In the genomic region with DNA sequence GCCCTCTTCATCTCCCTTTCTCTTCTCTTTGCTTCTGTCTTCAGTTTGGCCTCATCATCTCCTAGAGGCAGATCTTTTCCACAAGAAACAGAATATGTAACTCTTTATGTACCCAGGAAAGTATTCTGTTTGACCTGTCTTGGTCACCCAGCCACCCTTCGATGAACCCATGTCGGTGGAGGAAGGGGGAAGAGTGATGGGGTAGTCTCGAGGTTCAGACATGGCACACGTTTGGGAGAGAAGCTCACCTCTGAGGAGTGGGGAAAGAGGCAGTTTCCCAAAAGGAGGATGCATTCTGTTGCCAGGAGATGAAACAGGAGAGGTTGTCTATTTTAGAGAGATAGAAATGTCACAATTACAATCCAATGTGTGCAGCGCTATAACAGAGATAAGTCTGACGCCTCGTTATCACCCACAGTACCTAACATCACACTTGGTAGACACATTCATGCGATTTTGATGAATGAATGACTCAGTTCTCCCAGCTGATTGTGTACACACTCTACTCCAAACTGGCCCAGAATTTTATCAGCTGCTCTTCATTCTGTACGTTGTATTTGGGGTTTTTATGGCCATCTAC, we compare ENCODE assay signal across 8 cellular contexts. TPM values are rescaled to one million over a fixed set of nuclear protein-coding genes. Genes with fewer than 3 reads are reported as not detected.
DNase-seq lines count a peak whose midpoint lies in the region; TF ChIP-seq lines count a peak whose summit lies in the region.

No MANE protein-coding gene starts in this region.

- no peaks in the 10 kb centered on the region for H3K27me3 Mint-ChIP-seq in chondrocyte (ENCODE audit: low read depth)

- peaks cover 21% of the 10 kb centered on the region for H3K4me1 ChIP-seq in BLaER1
- H3K4me1 ChIP-seq in mononuclear cell (ENCODE audit: insufficient read depth, low read length): peaks cover 24% of the 10 kb centered on the region

- no peaks in the 10 kb centered on the region for H3K36me3 ChIP-seq in BLaER1

- DNase-seq in HUDEP-2 (lab: John Stamatoyannopoulos, UW; ENCODE audit: unreplicated experiment in 76 of 76) (peak in 43 of 76 experiments; percentile 2 to 78 (median 38)), chondrocyte (ENCODE audit: low spot score) (no peak), DMS79 treated with DMSO at 0.1 percent for 48 hours (lab: John Stamatoyannopoulos, UW) (no peak), hippocampal formation (lab: John Stamatoyannopoulos, UW) (no peak), NOMO-1 treated with dmso at 0.1 percent for 144 hours (lab: John Stamatoyannopoulos, UW; ENCODE audit: unreplicated experiment) (no peak), amniotic stem cell (lab: John Stamatoyannopoulos, UW) (no peak)

- H3K36me3 Mint-ChIP-seq in chondrocyte (ENCODE audit: low read depth): no peaks in the 10 kb centered on the region

- peak overlapping the region; percentile 75 for H3K27ac Mint-ChIP-seq in chondrocyte (ENCODE audit: unreplicated experiment)

- H3K4me1 Mint-ChIP-seq in chondrocyte (ENCODE audit: low read depth): peaks cover 39% of the 10 kb centered on the region

- no peak for TF ChIP-seq CTCF in chondrocyte (IDR thresholded peaks at IDR 0.05)

- peak overlapping the region; percentile 95 for H3K9ac ChIP-seq in BLaER1

- H3K4me2 ChIP-seq in BLaER1: peak overlapping the region; percentile 80

- H3K27me3 ChIP-seq in BLaER1: no peaks in the 10 kb centered on the region
- no peaks in the 10 kb centered on the region for H3K27me3 ChIP-seq in mononuclear cell (ENCODE audit: insufficient read depth, low read length)

- peak overlapping the region; percentile 97 for H3K27ac ChIP-seq in BLaER1

- H3K9me3 ChIP-seq in BLaER1 (no peaks in the 10 kb centered on the region), mononuclear cell (ENCODE audit: low read depth, low read length) (no peaks in the 10 kb centered on the region)

- H3K4me3 ChIP-seq in BLaER1 (peak overlapping the region; percentile 92), mononuclear cell (ENCODE audit: low read length) (peak overlapping the region; percentile 71)

- H3K9me3 Mint-ChIP-seq in chondrocyte (ENCODE audit: low read depth): no peaks in the 10 kb centered on the region

- peaks cover 18% of the 10 kb centered on the region for H4K20me1 ChIP-seq in BLaER1

- H3K4me3 Mint-ChIP-seq in chondrocyte (ENCODE audit: unreplicated experiment): peak overlapping the region; percentile 89

RNA-seq across cellular contexts. Expression of gene CCDC50, which starts 0.7 kb away (rescaled TPM):
- 54.5 to 63.9 TPM (median 55.9 TPM) in 3 replicates for total RNA-seq in chondrocyte
- 31.0 TPM for total RNA-seq in mononuclear cell

RNA-seq across cellular contexts. Expression of gene UTS2B, which starts 1.9 kb away (rescaled TPM):
- 0.17 to 0.44 TPM in 2 of 3 replicates, not detected in the other for total RNA-seq in chondrocyte
- 0.21 TPM for total RNA-seq in mononuclear cell

Comparison
In these comparisons a context has a peak if more than half of its experiments do, and no peak if none do; other contexts are left out.
1. DNase-seq: peak in HUDEP-2 (43 of 76); none in chondrocyte (single experiment), DMS79 treated with DMSO at 0.1 percent for 48 hours (single experiment), hippocampal formation (0 of 2), NOMO-1 treated with dmso at 0.1 percent for 144 hours (single experiment) and amniotic stem cell (single experiment).